Comparison of ENCODE assay signal across 8 cellular contexts in the genomic region with DNA sequence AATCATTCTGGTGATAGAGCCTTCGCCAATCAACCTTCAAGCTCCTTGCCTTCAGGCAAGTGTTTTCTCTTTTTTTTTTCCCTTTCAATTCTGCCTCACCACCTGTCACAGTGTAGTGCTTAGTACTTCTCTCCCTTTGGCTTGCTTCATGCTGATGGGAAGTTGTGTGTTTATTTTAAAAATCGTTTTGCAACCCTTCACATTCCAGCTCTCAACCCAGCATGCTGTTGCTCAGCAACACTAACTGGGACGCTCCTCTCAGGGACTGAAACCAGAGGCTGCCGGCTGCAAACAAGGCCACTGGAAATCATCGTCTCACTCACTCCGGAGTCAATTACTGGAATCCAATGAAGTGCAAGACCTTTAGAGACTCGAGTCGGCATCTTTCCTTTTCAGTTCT.
DNase-seq lines count a peak whose midpoint lies in the region; ATAC-seq and TF ChIP-seq lines count a peak whose summit lies in the region.

No MANE protein-coding gene starts in this region.

- peaks cover 0 to 5% of the 10 kb centered on the region in 2 donors for H3K36me3 Mint-ChIP-seq in activated naive CD4-positive, alpha-beta T cell treated with anti-CD3 and anti-CD28 coated beads, Interleukin-2, amount 50 U/mL, for 72 hours

- ATAC-seq in right cardiac atrium (peak; percentile 92 to 95), sciatic nerve (peak; percentile 98), HG02759 (IDR thresholded peaks at IDR 0.05; ENCODE audit: unreplicated experiment) (no peak)
- no peak for ATAC-seq in activated naive CD4-positive, alpha-beta T cell treated with anti-CD3 and anti-CD28 coated beads, Interleukin-2, amount 50 U/mL, for 72 hours

- no peak for TF ChIP-seq CTCF in HEK293 (tag by site-specific recombination; IDR thresholded peaks at IDR 0.05)
- no peak for TF ChIP-seq CTCF in colonic mucosa (IDR thresholded peaks at IDR 0.05)

- CTCF ChIA-PET in HEK293 (lab: Yijun Ruan, JAX): interaction anchor here (0.6 kb wide), 1 partner anchor 10 kb away, joined by 3 read pairs; no protein-coding TSS in a partner anchor

- H3K4me1 ChIP-seq in HEK293 (ENCODE audit: control insufficient read depth, insufficient read depth, low read length): peaks cover 5% of the 10 kb centered on the region; the same call in 1 of the 2 replicates
- H3K4me1 ChIP-seq in right cardiac atrium (ENCODE audit: control insufficient read depth, insufficient read depth, low read length): peaks cover 7% of the 10 kb centered on the region
- H3K4me1 ChIP-seq in colonic mucosa: no peaks in the 10 kb centered on the region

- H3K36me3 ChIP-seq in HEK293 (ENCODE audit: control insufficient read depth in 2 of 2, insufficient read depth in 1 of 2, low read length in 2 of 2) (no peaks in the 10 kb centered on the region), colonic mucosa (no peaks in the 10 kb centered on the region)

- no peak overlapping the region for H3K4me3 ChIP-seq in HEK293 (ENCODE audit: low read depth, low read length)
- H3K4me3 ChIP-seq in right cardiac atrium (ENCODE audit: low read length): no peak overlapping the region
- no peak overlapping the region for H3K4me3 ChIP-seq in colonic mucosa

- intact Hi-C loops in right cardiac atrium (cut with DNase I): no loop called here
- intact Hi-C loops in sciatic nerve (cut with DNase I): no loop called here
- intact Hi-C loops in colonic mucosa (cut with DNase I): no loop called here

- H3K27ac Mint-ChIP-seq in activated naive CD4-positive, alpha-beta T cell treated with anti-CD3 and anti-CD28 coated beads, Interleukin-2, amount 50 U/mL, for 72 hours: no peak overlapping the region

- no peaks in the 10 kb centered on the region for H3K27me3 ChIP-seq in right cardiac atrium (ENCODE audit: control insufficient read depth, insufficient read depth)
- no peaks in the 10 kb centered on the region for H3K27me3 ChIP-seq in colonic mucosa

- H3K9me3 ChIP-seq in HEK293 (ENCODE audit: control insufficient read depth, insufficient read depth, low read depth, low read length) (no peaks in the 10 kb centered on the region), right cardiac atrium (ENCODE audit: control insufficient read depth, low read length) (no peaks in the 10 kb centered on the region), colonic mucosa (no peaks in the 10 kb centered on the region)

- H3K9ac ChIP-seq in colonic mucosa (ENCODE audit: low read depth in 2 of 2, low read length in 2 of 2): no peak overlapping the region

- H3K9me3 Mint-ChIP-seq in activated naive CD4-positive, alpha-beta T cell treated with anti-CD3 and anti-CD28 coated beads, Interleukin-2, amount 50 U/mL, for 72 hours: peaks cover 12 to 18% of the 10 kb centered on the region in 2 donors

- POLR2A ChIA-PET in HEK293 (lab: Yijun Ruan, JAX): interaction anchor here (0.5 kb wide), 1 partner anchor 335 kb away, joined by 8 read pairs; no protein-coding TSS in a partner anchor

- DNase-seq in SHP77 treated with DMSO at 0.1 percent for 48 hours (lab: John Stamatoyannopoulos, UW): peak; percentile 59
- DNase-seq in right cardiac atrium: peak; percentile 52 to 78 (median 76)
- DNase-seq in sciatic nerve (ENCODE audit: low spot score): peak; percentile 70
- no peak for DNase-seq in activated naive CD4-positive, alpha-beta T cell treated with anti-CD3 and anti-CD28 coated beads, Interleukin-2, amount 50 U/mL, for 72 hours (ENCODE audit: low spot score in 2 of 2)
- no peak for DNase-seq in colonic mucosa
- DNase-seq in SKM-1 treated with dmso at 0.1 percent for 144 hours (lab: John Stamatoyannopoulos, UW; ENCODE audit: unreplicated experiment): no peak

- H3K27ac ChIP-seq in HEK293 (ENCODE audit: extremely low read depth, low read depth, low read length): no peak overlapping the region
- H3K27ac ChIP-seq in right cardiac atrium (ENCODE audit: low read length): no peak overlapping the region
- H3K27ac ChIP-seq in colonic mucosa: no peak overlapping the region

- WGBS in right cardiac atrium: 29% methylated on average over 8 of the region's 8 CpGs

TF ChIP-seq in HEK293, 187 proteins besides CTCF, POLR2A, EP300 and RAD21:
- TF ChIP-seq ZNF596 (tag by site-specific recombination; IDR thresholded peaks at IDR 0.05) (no peak), TRIM28 (IDR thresholded peaks at IDR 0.05; ENCODE audit: borderline replicate concordance, low read length) (0 out of 2 replicates have a peak, but pooled peaks have one; percentile 15), ZNF121 (tag by site-specific recombination; IDR thresholded peaks at IDR 0.05) (no peak)
TF ChIP-seq in HEK293: peak in this region for 1.

Comparison
In these comparisons a context has a peak if more than half of its experiments do, and no peak if none do; other contexts are left out.
1. DNase-seq: peak in SHP77 treated with DMSO at 0.1 percent for 48 hours (single experiment), right cardiac atrium (3 of 3) and sciatic nerve (single experiment); none in activated naive CD4-positive, alpha-beta T cell treated with anti-CD3 and anti-CD28 coated beads, Interleukin-2, amount 50 U/mL, for 72 hours (0 of 2), colonic mucosa (single experiment) and SKM-1 treated with dmso at 0.1 percent for 144 hours (single experiment).
2. ATAC-seq: peak in right cardiac atrium (2 of 2) and sciatic nerve (single experiment); none in activated naive CD4-positive, alpha-beta T cell treated with anti-CD3 and anti-CD28 coated beads, Interleukin-2, amount 50 U/mL, for 72 hours (0 of 2) and HG02759 (single experiment).